Comparison of ENCODE assay signal across 16 cellular contexts in genomic region chr10:64113796-64114195, GRCh38.
"Had no signal": no experiment of that assay in that cellular context is flagged by ENCODE, and none has a peak within 500 bp of the region (broad histone marks: within the 10 kb centered on the region; RNA-seq: fewer than 3 reads in every experiment).

No MANE protein-coding gene starts in this region.

- H3K27ac Mint-ChIP-seq: activated CD4-positive, alpha-beta T cell treated with anti-CD3 and anti-CD28 coated beads, Interleukin-2, amount 10 ng/mL, durations not matched to agents 7 days and 5 days; activated T-cell treated with anti-CD3 and anti-CD28 coated beads, Interleukin-2, amount 50 U/mL, for 72 hours; memory B cell; natural killer cell treated with Interleukin-12 subunit alpha and Interleukin-12 subunit beta and Interleukin-15 and Interleukin-18, amount 100 ng/mL, for 72 hours; stimulated activated effector memory CD8-positive, alpha-beta T cell treated with anti-CD3 and anti-CD28 coated beads, Interleukin-12 subunit alpha, Interleukin-12 subunit beta, amount 100 ng/mL, for 72 hours; T-helper 2 cell treated with Interferon-gamma antibody and Interleukin-4, amounts not matched to agents 5 μg/mL and 100 μg/mL, for 36 hours had no signal

- ATAC-seq: activated T-cell treated with anti-CD3 and anti-CD28 coated beads, Interleukin-2, amount 50 U/mL, for 72 hours; left ventricle myocardium superior; natural killer cell treated with Interleukin-12 subunit alpha and Interleukin-12 subunit beta and Interleukin-15 and Interleukin-18, amount 100 ng/mL, for 72 hours; stimulated activated effector memory CD8-positive, alpha-beta T cell treated with anti-CD3 and anti-CD28 coated beads, Interleukin-12 subunit alpha, Interleukin-12 subunit beta, amount 100 ng/mL, for 72 hours had no signal

- H3K27me3 Mint-ChIP-seq: activated CD4-positive, alpha-beta T cell treated with anti-CD3 and anti-CD28 coated beads, Interleukin-2, amount 10 ng/mL, durations not matched to agents 7 days and 5 days; natural killer cell treated with Interleukin-12 subunit alpha and Interleukin-12 subunit beta and Interleukin-15 and Interleukin-18, amount 100 ng/mL, for 72 hours had no signal

- H3K4me1 Mint-ChIP-seq: activated CD4-positive, alpha-beta T cell treated with anti-CD3 and anti-CD28 coated beads, Interleukin-2, amount 10 ng/mL, durations not matched to agents 7 days and 5 days; stimulated activated effector memory CD8-positive, alpha-beta T cell treated with anti-CD3 and anti-CD28 coated beads, Interleukin-12 subunit alpha, Interleukin-12 subunit beta, amount 100 ng/mL, for 72 hours had no signal

- H3K4me3 Mint-ChIP-seq: activated CD4-positive, alpha-beta T cell treated with anti-CD3 and anti-CD28 coated beads, Interleukin-2, amount 10 ng/mL, durations not matched to agents 7 days and 5 days; activated T-cell treated with anti-CD3 and anti-CD28 coated beads, Interleukin-2, amount 50 U/mL, for 72 hours; memory B cell; natural killer cell treated with Interleukin-12 subunit alpha and Interleukin-12 subunit beta and Interleukin-15 and Interleukin-18, amount 100 ng/mL, for 72 hours; stimulated activated effector memory CD8-positive, alpha-beta T cell treated with anti-CD3 and anti-CD28 coated beads, Interleukin-12 subunit alpha, Interleukin-12 subunit beta, amount 100 ng/mL, for 72 hours; T-helper 2 cell treated with Interferon-gamma antibody and Interleukin-4, amounts not matched to agents 5 μg/mL and 100 μg/mL, for 36 hours had no signal

- H3K27ac ChIP-seq: epithelial cell of prostate had no signal

- DNase-seq: activated CD4-positive, alpha-beta T cell treated with anti-CD3 and anti-CD28 coated beads, Interleukin-2, amount 10 ng/mL, durations not matched to agents 7 days and 5 days; activated CD8-positive, alpha-beta memory T cell treated with anti-CD3 and anti-CD28 coated beads, Interleukin-2, amount 50 U/mL, for 48 hours; activated gamma-delta T cell treated with Interleukin-2 at 50 U/mL for 16 hours; activated T-cell treated with anti-CD3 and anti-CD28 coated beads, Interleukin-2, amount 50 U/mL, for 72 hours; anterior cingulate cortex; effector memory CD4-positive, alpha-beta T cell; foreskin melanocyte; head of caudate nucleus; kidney; left ventricle myocardium superior; SW 1271 had no signal

- H3K9me3 Mint-ChIP-seq: activated CD4-positive, alpha-beta T cell treated with anti-CD3 and anti-CD28 coated beads, Interleukin-2, amount 10 ng/mL, durations not matched to agents 7 days and 5 days; activated T-cell treated with anti-CD3 and anti-CD28 coated beads, Interleukin-2, amount 50 U/mL, for 72 hours; memory B cell; T-helper 2 cell treated with Interferon-gamma antibody and Interleukin-4, amounts not matched to agents 5 μg/mL and 100 μg/mL, for 36 hours had no signal

- H3K36me3 Mint-ChIP-seq: memory B cell; natural killer cell treated with Interleukin-12 subunit alpha and Interleukin-12 subunit beta and Interleukin-15 and Interleukin-18, amount 100 ng/mL, for 72 hours; stimulated activated effector memory CD8-positive, alpha-beta T cell treated with anti-CD3 and anti-CD28 coated beads, Interleukin-12 subunit alpha, Interleukin-12 subunit beta, amount 100 ng/mL, for 72 hours had no signal

- FAIRE-seq: kidney had no signal
